Comparison of ENCODE assay signal across 8 cellular contexts in genomic region chr11:77993902-77994301, GRCh38. TPM values are rescaled to one million over a fixed set of nuclear protein-coding genes. Genes with fewer than 3 reads are reported as not detected.
DNase-seq lines count a peak whose midpoint lies in the region; ATAC-seq and TF ChIP-seq lines count a peak whose summit lies in the region.

No MANE protein-coding gene starts in this region.

- H3K9me3 ChIP-seq in left ventricle myocardium inferior (replicated peaks) (no peaks in the 10 kb centered on the region), lung (ENCODE audit: control insufficient read depth in 2 of 2, insufficient read depth in 1 of 2, low read length in 1 of 2) (no peaks in the 10 kb centered on the region), uterus (no peaks in the 10 kb centered on the region)

- in situ Hi-C loops in astrocyte of the spinal cord (cut with HindIII; ENCODE audit: low sequenced_read_pairs), result no loop called here

- intact Hi-C loops in left ventricle myocardium inferior (cut with micrococcal nuclease), result no loop called here
- intact Hi-C loops in Right ventricle myocardium inferior (cut with DNase I), result loop anchor here (1.0 to 2.0 kb wide), 2 partner anchors 85 to 173 kb away; partner anchors contain the start of genes AAMDC, NDUFC2 and RSF1
- intact Hi-C loops in uterus (cut with DNase I; ENCODE audit: low total_unique reads), result no loop called here

- TF ChIP-seq POLR2A in uterus (IDR thresholded peaks at IDR 0.05), result no peak

- no peak for TF ChIP-seq CTCF in left ventricle myocardium inferior (IDR thresholded peaks at IDR 0.05; ENCODE audit: borderline replicate concordance)
- no peak for TF ChIP-seq CTCF in astrocyte of the spinal cord (IDR thresholded peaks at IDR 0.05; ENCODE audit: low read depth, low read length)
- TF ChIP-seq CTCF in lung (IDR thresholded peaks at IDR 0.05; ENCODE audit: control extremely low read depth, extremely low read depth), result no peak
- no peak for TF ChIP-seq CTCF in uterus (IDR thresholded peaks at IDR 0.05)

- ATAC-seq in Right ventricle myocardium inferior, result no peak
- no peak for ATAC-seq in lung (ENCODE audit: insufficient read depth, low FRiP score)
- ATAC-seq in HG03097 (IDR thresholded peaks at IDR 0.05; ENCODE audit: low FRiP score, unreplicated experiment), result no peak
- ATAC-seq in GM21825 (IDR thresholded peaks at IDR 0.05; ENCODE audit: unreplicated experiment), result no peak

- H3K4me1 ChIP-seq in left ventricle myocardium inferior (peaks cover 23% of the 10 kb centered on the region), lung (ENCODE audit: control insufficient read depth in 2 of 2, insufficient read depth in 2 of 2, low read length in 2 of 2) (peaks cover 0 to 4% of the 10 kb centered on the region in 2 donors), uterus (no peaks in the 10 kb centered on the region)

- H3K27ac ChIP-seq in left ventricle myocardium inferior (replicated peaks) (peak overlapping the region; percentile 90), lung (ENCODE audit: low read depth in 1 of 2, low read length in 1 of 2) (no peak overlapping the region), uterus (peak overlapping the region; percentile 72 to 80)

- peak overlapping the region; percentile 78 for H3K4me3 ChIP-seq in left ventricle myocardium inferior
- peak overlapping the region; percentile 88 for H3K4me3 ChIP-seq in astrocyte of the spinal cord (ENCODE audit: low read depth, low read length)
- peak overlapping the region; percentile 72 for H3K4me3 ChIP-seq in lung
- peak overlapping the region; percentile 53 to 79 for H3K4me3 ChIP-seq in uterus

- no peak for DNase-seq in left ventricle myocardium inferior
- no peak for DNase-seq in Right ventricle myocardium inferior (ENCODE audit: missing footprints)
- no peak for DNase-seq in astrocyte of the spinal cord (ENCODE audit: low read depth, low spot score)
- DNase-seq in lung (ENCODE audit: low spot score), result no peak
- DNase-seq in uterus, result no peak
- DNase-seq in SIG-M5 (lab: John Stamatoyannopoulos, UW), result no peak

- no peaks in the 10 kb centered on the region for H3K27me3 ChIP-seq in left ventricle myocardium inferior (ENCODE audit: low read depth)
- H3K27me3 ChIP-seq in lung (ENCODE audit: control insufficient read depth, insufficient read depth), result no peaks in the 10 kb centered on the region
- H3K27me3 ChIP-seq in uterus, result no peaks in the 10 kb centered on the region

- peaks cover 21% of the 10 kb centered on the region for H3K36me3 ChIP-seq in left ventricle myocardium inferior
- H3K36me3 ChIP-seq in lung (ENCODE audit: control insufficient read depth in 2 of 2, insufficient read depth in 2 of 2, low read length in 2 of 2), result peaks cover 0 to 6% of the 10 kb centered on the region in 2 donors
- H3K36me3 ChIP-seq in uterus, result no peaks in the 10 kb centered on the region

- whole genome bisulfite sequencing in lung, 2 donors, result 6 to 7% methylated on average over 11 of the region's 11 CpGs

RNA-seq across cellular contexts. Expression of gene INTS4, which starts 0.6 kb away (rescaled TPM):
- 15.4 TPM for total RNA-seq in left ventricle myocardium inferior
- 15.6 TPM for total RNA-seq in Right ventricle myocardium inferior
- 10 to 100 TPM; 29.3 to 56.2 TPM for total RNA-seq in lung
- polyA plus RNA-seq in lung, result 10 to 100 TPM; 15.8 to 16.4 TPM
- 10 to 100 TPM; 13.8 to 68.8 (median 45.7) TPM for total RNA-seq in uterus

RNA-seq across cellular contexts. Expression of gene KCTD14, which starts 29.2 kb away (rescaled TPM):
- total RNA-seq in left ventricle myocardium inferior, result 0.16 TPM
- total RNA-seq in Right ventricle myocardium inferior, result 0.24 TPM
- total RNA-seq in lung, result 10 to 100 TPM in 1 of 2 donors, 1 to 10 TPM in 1; 6.4 to 21.3 TPM
- polyA plus RNA-seq in lung, result 10 to 100 TPM; 14.8 to 24.0 TPM
- 10 to 100 TPM in 1 of 4 donors, 1 to 10 TPM in 3; 4.1 to 10.6 (median 8.2) TPM for total RNA-seq in uterus

Comparison
In these comparisons a context has a peak if more than half of its experiments do, and no peak if none do; other contexts are left out.
1. H3K27ac ChIP-seq: peak in left ventricle myocardium inferior (single experiment) and uterus (2 of 2); none in lung (0 of 2).
2. Peak in every context shown above with its lines, with median percentiles within 50 percentile points of each other: H3K4me3 ChIP-seq.